30 cellular contexts compared by ENCODE assay signal in genomic region chr14:43406936-43407335, GRCh38.
"Had no signal": no experiment of that assay in that cellular context is flagged by ENCODE, and none has a peak within 500 bp of the region (broad histone marks: within the 10 kb centered on the region; RNA-seq: fewer than 3 reads in every experiment).

No MANE protein-coding gene starts in this region.

- DNase-seq: hypothalamus; immature natural killer cell; kidney; left colon; left lung; lower lobe of right lung; mammary epithelial cell; mesenchymal stem cell; naive thymus-derived CD8-positive, alpha-beta T cell; nucleus accumbens; pancreas; posterior cingulate gyrus; retina; right cardiac atrium; spleen; stimulated activated CD4-positive, alpha-beta T cell treated with anti-CD3 and anti-CD28 coated beads, Interleukin-4, amount 100 ng/mL, for 24 hours; stimulated activated naive CD4-positive, alpha-beta T cell treated with Interleukin-2 at 50 U/mL for 16 hours; stimulated activated naive CD8-positive, alpha-beta T cell treated with anti-CD3 and anti-CD28 coated beads, Interleukin-15, amount 100 ng/mL, for 72 hours; testis; thyroid gland; transverse colon; upper lobe of left lung had no signal

- FAIRE-seq: islet of Langerhans, pancreas had no signal

- H3K4me3 Mint-ChIP-seq: immature natural killer cell; naive thymus-derived CD8-positive, alpha-beta T cell; nephron; neural crest cell; stimulated activated memory B cell treated with anti-CD40 and anti-IgM and Interleukin-4, amounts not matched to agents 10 μg/mL and 1 μg/mL and 100 μg/mL, for 72 hours; stimulated activated naive CD8-positive, alpha-beta T cell treated with anti-CD3 and anti-CD28 coated beads, Interleukin-15, amount 100 ng/mL, for 72 hours had no signal

- ATAC-seq: left colon; left lung; lower lobe of right lung; naive thymus-derived CD8-positive, alpha-beta T cell; pancreas; right cardiac atrium; sciatic nerve; stimulated activated memory B cell treated with anti-CD40 and anti-IgM and Interleukin-4, amounts not matched to agents 10 μg/mL and 1 μg/mL and 100 μg/mL, for 72 hours; stimulated activated naive CD8-positive, alpha-beta T cell treated with anti-CD3 and anti-CD28 coated beads, Interleukin-15, amount 100 ng/mL, for 72 hours had no signal

- H3K4me1 ChIP-seq: left lung, lower lobe of right lung, pancreas, prostate gland, spleen, testis, thyroid gland, transverse colon, upper lobe of left lung, vagina had no signal

- H3K4me3 ChIP-seq: left lung, lower lobe of right lung, pancreas, prostate gland, skin epidermis, spleen, testis, thyroid gland, transverse colon, upper lobe of left lung, vagina had no signal

- H3K36me3 ChIP-seq: left lung, lower lobe of right lung, pancreas, prostate gland, spleen, thyroid gland, upper lobe of left lung, vagina had no signal

- H3K27ac ChIP-seq: left lung, lower lobe of right lung, pancreas, prostate gland, skin epidermis, spleen, testis, thyroid gland, transverse colon, upper lobe of left lung, vagina had no signal

- H3K36me3 Mint-ChIP-seq: naive thymus-derived CD8-positive, alpha-beta T cell; stimulated activated memory B cell treated with anti-CD40 and anti-IgM and Interleukin-4, amounts not matched to agents 10 μg/mL and 1 μg/mL and 100 μg/mL, for 72 hours had no signal

- H3K27ac Mint-ChIP-seq: immature natural killer cell; naive thymus-derived CD8-positive, alpha-beta T cell; nephron; stimulated activated memory B cell treated with anti-CD40 and anti-IgM and Interleukin-4, amounts not matched to agents 10 μg/mL and 1 μg/mL and 100 μg/mL, for 72 hours; stimulated activated naive CD8-positive, alpha-beta T cell treated with anti-CD3 and anti-CD28 coated beads, Interleukin-15, amount 100 ng/mL, for 72 hours had no signal

- H3K27me3 ChIP-seq: left lung, pancreas, spleen, testis, thyroid gland, transverse colon, upper lobe of left lung, vagina had no signal

- H3K9me3 ChIP-seq: lower lobe of right lung, pancreas, prostate gland, testis, thyroid gland, transverse colon, upper lobe of left lung, vagina had no signal

- H3K4me1 Mint-ChIP-seq: immature natural killer cell; naive thymus-derived CD8-positive, alpha-beta T cell; neural crest cell; stimulated activated memory B cell treated with anti-CD40 and anti-IgM and Interleukin-4, amounts not matched to agents 10 μg/mL and 1 μg/mL and 100 μg/mL, for 72 hours; stimulated activated naive CD8-positive, alpha-beta T cell treated with anti-CD3 and anti-CD28 coated beads, Interleukin-15, amount 100 ng/mL, for 72 hours had no signal
